ENCODE assay signal across 8 cellular contexts in genomic region chr2:32009479-32010256, GRCh38. TPM values are rescaled to one million over a fixed set of nuclear protein-coding genes. Genes with fewer than 3 reads are reported as not detected.
DNase-seq lines count a peak whose midpoint lies in the region; ATAC-seq, FAIRE-seq and TF ChIP-seq lines count a peak whose summit lies in the region.

No MANE protein-coding gene starts in this region.

- H3K79me2 ChIP-seq in GM12878 (ENCODE audit: control insufficient read depth, insufficient read depth, low read length), result peaks cover 55% of the 10 kb centered on the region

- no peak for TF ChIP-seq EP300 in GM12878 (IDR thresholded peaks at IDR 0.05; ENCODE audit: borderline replicate concordance in 1 of 2, control insufficient read depth in 1 of 2, low read depth in 2 of 2, low read length in 2 of 2)

- DNase-seq in C1 segment of cervical spinal cord (lab: John Stamatoyannopoulos, UW), result peak in 9 of 14 donors; percentile 22 to 64 (median 43)
- DNase-seq in GM19239 (ENCODE audit: insufficient read length, low spot score), result peak; percentile 15
- peak; percentile 26 for DNase-seq in T-helper 9 cell
- DNase-seq in GM12878 (ENCODE audit: low read depth, low spot score), result no peak

- POLR2A ChIA-PET in GM12878 (lab: Charles Lee), result interaction anchor here (0.6 to 2.1 kb wide), 12 partner anchors 10 to 165 kb away, joined by 3 to 12 read pairs (median 4); partner anchors contain the start of genes DPY30 and SLC30A6

- H4K20me1 ChIP-seq in GM12878 (ENCODE audit: control insufficient read depth, insufficient read depth), result no peaks in the 10 kb centered on the region

- H3K9me3 ChIP-seq in GM12878 (replicated peaks; ENCODE audit: control insufficient read depth, insufficient read depth, low read length) (no peaks in the 10 kb centered on the region), iPS-18a (ENCODE audit: control insufficient read depth, low read depth, low read length) (no peaks in the 10 kb centered on the region), skeletal muscle satellite cell (replicated peaks; ENCODE audit: low read length) (no peaks in the 10 kb centered on the region)

- TF ChIP-seq CTCF in GM12878 (IDR thresholded peaks at IDR 0.05 in 2 of 3, conservative IDR thresholded peaks at IDR 0.05 in 1 of 3; ENCODE audit: control insufficient read depth in 2 of 3, extremely low read depth in 1 of 3, insufficient read depth in 1 of 3, low read depth in 3 of 3, low read length in 3 of 3), result no peak

- H2AFZ ChIP-seq in GM12878 (ENCODE audit: control insufficient read depth, low read depth, low read length), result peak overlapping the region; percentile 60

- H3K4me1 ChIP-seq in GM12878 (ENCODE audit: control insufficient read depth, insufficient read depth, low read length), result peaks cover 17% of the 10 kb centered on the region
- peaks cover 17% of the 10 kb centered on the region for H3K4me1 ChIP-seq in iPS-18a (ENCODE audit: control insufficient read depth, low read depth, low read length)
- H3K4me1 ChIP-seq in skeletal muscle satellite cell (ENCODE audit: control insufficient read depth, insufficient read depth, low read length), result peaks cover 13% of the 10 kb centered on the region

- H3K27me3 ChIP-seq in GM12878 (replicated peaks in 1 of 2; ENCODE audit: control insufficient read depth in 2 of 2, insufficient read depth in 2 of 2, low read length in 1 of 2) (no peaks in the 10 kb centered on the region), iPS-18a (ENCODE audit: control insufficient read depth, insufficient read depth, low read length) (no peaks in the 10 kb centered on the region), skeletal muscle satellite cell (ENCODE audit: control insufficient read depth, insufficient read depth, low read length) (no peaks in the 10 kb centered on the region)

- TF ChIP-seq RAD21 in GM12878 (IDR thresholded peaks at IDR 0.05; ENCODE audit: insufficient read depth, low read depth, low read length), result no peak

- peak overlapping the region; percentile 89 for H3K9ac ChIP-seq in GM12878 (ENCODE audit: control insufficient read depth, insufficient read depth, low read length)
- H3K9ac ChIP-seq in iPS-18a (ENCODE audit: low read length), result peak overlapping the region; percentile 74
- peak overlapping the region; percentile 87 for H3K9ac ChIP-seq in skeletal muscle satellite cell (ENCODE audit: low read depth, low read length)

- H3K27ac ChIP-seq in GM12878 (ENCODE audit: control insufficient read depth, insufficient read depth) (peak overlapping the region; percentile 91), iPS-18a (ENCODE audit: low read length) (no peak overlapping the region)

- under 1% methylated on average over 40 of the region's 92 CpGs for WGBS in GM12878 (ENCODE audit: insufficient coverage, insufficient replicate concordance, low lambda C conversion rate, missing lambda C conversion rate)

- H3K4me3 ChIP-seq in GM12878 (peak overlapping the region; percentile 96), iPS-18a (ENCODE audit: low read length) (peak overlapping the region; percentile 87), skeletal muscle satellite cell (ENCODE audit: low read length) (peak overlapping the region; percentile 100)

- FAIRE-seq in GM19239 (lab: Jason Lieb, UNC) (peak; percentile 54), GM12878 (lab: Jason Lieb, UNC) (peak; percentile 13)

- RAD21 ChIA-PET in GM12878 (lab: Charles Lee; ENCODE audit: unreplicated experiment), result interaction anchor here (0.6 to 2.4 kb wide), 11 partner anchors 12 to 145 kb away, joined by 3 to 12 read pairs (median 6); partner anchors contain the start of gene DPY30

- TF ChIP-seq POLR2A in GM12878 (IDR thresholded peaks at IDR 0.05; ENCODE audit: low read depth, low read length), result no peak; the same call in 1 of the 2 replicates

- peak; percentile 27 for ATAC-seq in HG03432 (IDR thresholded peaks at IDR 0.05; ENCODE audit: unreplicated experiment)
- ATAC-seq in GM12878, result peak; percentile 5
- ATAC-seq in HG03378 (IDR thresholded peaks at IDR 0.05; ENCODE audit: unreplicated experiment), result no peak

- H3K4me2 ChIP-seq in GM12878 (ENCODE audit: control insufficient read depth, insufficient read depth) (peak overlapping the region; percentile 55; the same call in 1 of the 2 replicates), skeletal muscle satellite cell (ENCODE audit: low read length) (peak overlapping the region; percentile 83)

- CTCF ChIA-PET in GM12878 (lab: Yijun Ruan, JAX), result interaction anchor here (1.1 to 2.1 kb wide), 4 partner anchors 10 to 123 kb away, joined by 5 to 11 read pairs (median 8); partner anchors contain the start of gene SPAST

- intact Hi-C loops in GM12878 (cut with micrococcal nuclease; ENCODE audit: unreplicated experiment), result loop anchor here (5.0 kb wide), 1 partner anchor 42 kb away; no protein-coding TSS in a partner anchor

- no TSS peak for BruUV-seq in GM12878 (replicated peaks; lab: Mats Ljungman, UMichigan)

- SMC1A ChIA-PET in GM12878 (lab: Charles Lee; ENCODE audit: uncharacterized antibody, unreplicated experiment), result interaction anchor here (1.0 to 3.7 kb wide), 12 partner anchors 12 to 124 kb away, joined by 3 to 29 read pairs (median 6); partner anchors contain the start of genes DPY30 and SPAST

- in situ Hi-C loops in GM12878 (cut with MboI), result no loop called here

- H3K36me3 ChIP-seq in GM12878 (ENCODE audit: control insufficient read depth in 2 of 2, insufficient read depth in 2 of 2, low read length in 1 of 2), result no peaks in the 10 kb centered on the region
- no peaks in the 10 kb centered on the region for H3K36me3 ChIP-seq in iPS-18a (ENCODE audit: control insufficient read depth, low read depth, low read length)
- H3K36me3 ChIP-seq in skeletal muscle satellite cell (ENCODE audit: insufficient read depth, low read length), result peaks cover 7% of the 10 kb centered on the region

TF ChIP-seq in GM12878, 131 proteins besides CTCF, POLR2A, EP300 and RAD21 (continues in another document):
- TF ChIP-seq CHD4 (IDR thresholded peaks at IDR 0.05) (no peak), IKZF1 (conservative IDR thresholded peaks at IDR 0.05) (peak; percentile 59; the same call in 1 of the 2 replicates), RB1 (IDR thresholded peaks at IDR 0.05; ENCODE audit: borderline replicate concordance) (peak; percentile 16; the same call in 1 of the 2 replicates)

RNA-seq across cellular contexts. Expression of gene MEMO1, which starts 1.1 kb away (rescaled TPM):
- 61.0 and 68.9 TPM in 2 replicates for total RNA-seq in GM12878 (2013; cell fraction: nucleolus; rRNA removed)
- total RNA-seq in GM12878 (2014; rRNA removed) (39.5 and 39.8 TPM in 2 replicates), GM12878 (2014; rRNA removed; fragmentation: Illumina TruSeq; extraction: Trizol) (62.6 and 66.1 TPM in 2 replicates), GM12878 (2021) (66.7 and 68.4 TPM in 2 replicates)
- polyA plus RNA-seq in GM12878 (2011; ENCODE audit: low read depth), result 37.4 TPM
- polyA plus RNA-seq in GM12878 (2011; rRNA removed) (79.6 and 91.7 TPM in 2 replicates), GM12878 (2014; fragmentation: Illumina TruSeq; extraction: Trizol) (67.7 and 70.4 TPM in 2 replicates), GM12878 (2014; fragmentation: Nextera tagmentation; extraction: Ambion mirVana) (10 to 100 TPM; 73.9 to 99.1 TPM), GM12878 (2014; rRNA removed) (69.6 and 74.9 TPM in 2 replicates), GM12878 (2016; fragmentation: Nextera tagmentation; extraction: Ambion mirVana) (10 to 100 TPM; 68.2 to 79.9 TPM)
- polyA plus RNA-seq in GM12878 (2011; cell fraction: cytosol; rRNA removed), result 37.9 and 50.4 TPM in 2 replicates
- polyA plus RNA-seq in GM12878 (2011; cell fraction: nucleus; rRNA removed), result 44.6 and 47.1 TPM in 2 replicates
- polyA plus RNA-seq in GM12878 (2012), result 42.1 and 51.1 TPM in 2 replicates
- polyA minus RNA-seq in GM12878 (2011; rRNA and poly(A)+ RNA removed), result 58.7 and 61.4 TPM in 2 replicates
- 21.1 and 23.0 TPM in 2 replicates for polyA minus RNA-seq in GM12878 (2011; cell fraction: cytosol; rRNA and poly(A)+ RNA removed)
- polyA minus RNA-seq in GM12878 (2011; cell fraction: nucleus; rRNA and poly(A)+ RNA removed), result 24.7 and 40.9 TPM in 2 replicates
- 50.4 and 58.5 TPM in 2 replicates for total RNA-seq in skeletal muscle satellite cell (2012; rRNA removed)

RNA-seq across cellular contexts. Expression of gene DPY30, which starts 29.9 kb away (rescaled TPM):
- total RNA-seq in GM12878 (2013; cell fraction: nucleolus; rRNA removed), result 15.5 and 23.9 TPM in 2 replicates
- total RNA-seq in GM12878 (2014; rRNA removed), result 45.8 and 55.9 TPM in 2 replicates
- 65.3 and 68.6 TPM in 2 replicates for total RNA-seq in GM12878 (2014; rRNA removed; fragmentation: Illumina TruSeq; extraction: Trizol)
- 50.3 and 55.9 TPM in 2 replicates for total RNA-seq in GM12878 (2021)
- polyA plus RNA-seq in GM12878 (2011; ENCODE audit: low read depth), result 96.5 TPM
- 95.0 and 148 TPM in 2 replicates for polyA plus RNA-seq in GM12878 (2011; rRNA removed)
- polyA plus RNA-seq in GM12878 (2011; cell fraction: cytosol; rRNA removed), result 45.6 and 58.0 TPM in 2 replicates
- polyA plus RNA-seq in GM12878 (2011; cell fraction: nucleus; rRNA removed), result 33.2 and 38.4 TPM in 2 replicates
- polyA plus RNA-seq in GM12878 (2012), result 72.7 and 80.4 TPM in 2 replicates
- 83.4 and 103 TPM in 2 replicates for polyA plus RNA-seq in GM12878 (2014; fragmentation: Illumina TruSeq; extraction: Trizol)
- polyA plus RNA-seq in GM12878 (2014; fragmentation: Nextera tagmentation; extraction: Ambion mirVana), result 100 to 1,000 TPM; 287 to 307 TPM
- 49.9 and 63.9 TPM in 2 replicates for polyA plus RNA-seq in GM12878 (2014; rRNA removed)
- 100 to 1,000 TPM; 149 to 161 TPM for polyA plus RNA-seq in GM12878 (2016; fragmentation: Nextera tagmentation; extraction: Ambion mirVana)
- polyA minus RNA-seq in GM12878 (2011; rRNA and poly(A)+ RNA removed), result 19.8 and 22.3 TPM in 2 replicates
- polyA minus RNA-seq in GM12878 (2011; cell fraction: cytosol; rRNA and poly(A)+ RNA removed), result 11.8 and 13.4 TPM in 2 replicates
- 6.3 and 7.6 TPM in 2 replicates for polyA minus RNA-seq in GM12878 (2011; cell fraction: nucleus; rRNA and poly(A)+ RNA removed)
- 56.4 and 56.8 TPM in 2 replicates for total RNA-seq in skeletal muscle satellite cell (2012; rRNA removed)

RNA-seq across cellular contexts. Expression of gene SPAST, which starts 53.7 kb away (rescaled TPM):
- total RNA-seq in GM12878 (2013; cell fraction: nucleolus; rRNA removed), result 22.5 and 22.6 TPM in 2 replicates
- total RNA-seq in GM12878 (2014; rRNA removed) (14.3 and 16.9 TPM in 2 replicates), GM12878 (2014; rRNA removed; fragmentation: Illumina TruSeq; extraction: Trizol) (18.0 and 21.3 TPM in 2 replicates), GM12878 (2021) (13.9 and 16.0 TPM in 2 replicates)
- 2.9 TPM for polyA plus RNA-seq in GM12878 (2011; ENCODE audit: low read depth)
- polyA plus RNA-seq in GM12878 (2011; rRNA removed) (10.9 and 17.9 TPM in 2 replicates), GM12878 (2014; fragmentation: Illumina TruSeq; extraction: Trizol) (15.6 and 19.6 TPM in 2 replicates), GM12878 (2014; fragmentation: Nextera tagmentation; extraction: Ambion mirVana) (1 to 10 TPM; 4.3 to 8.4 TPM), GM12878 (2014; rRNA removed) (7.1 and 8.5 TPM in 2 replicates), GM12878 (2016; fragmentation: Nextera tagmentation; extraction: Ambion mirVana) (1 to 10 TPM; 7.7 to 9.1 TPM)
- 5.1 and 6.2 TPM in 2 replicates for polyA plus RNA-seq in GM12878 (2011; cell fraction: cytosol; rRNA removed)
- polyA plus RNA-seq in GM12878 (2011; cell fraction: nucleus; rRNA removed), result 2.6 and 5.1 TPM in 2 replicates
- 4.4 and 5.0 TPM in 2 replicates for polyA plus RNA-seq in GM12878 (2012)
- polyA minus RNA-seq in GM12878 (2011; rRNA and poly(A)+ RNA removed), result 12.8 and 16.0 TPM in 2 replicates
- 9.6 and 9.8 TPM in 2 replicates for polyA minus RNA-seq in GM12878 (2011; cell fraction: cytosol; rRNA and poly(A)+ RNA removed)
- polyA minus RNA-seq in GM12878 (2011; cell fraction: nucleus; rRNA and poly(A)+ RNA removed), result 8.2 and 13.7 TPM in 2 replicates
- 12.5 and 14.4 TPM in 2 replicates for total RNA-seq in skeletal muscle satellite cell (2012; rRNA removed)
